In the genomic region with DNA sequence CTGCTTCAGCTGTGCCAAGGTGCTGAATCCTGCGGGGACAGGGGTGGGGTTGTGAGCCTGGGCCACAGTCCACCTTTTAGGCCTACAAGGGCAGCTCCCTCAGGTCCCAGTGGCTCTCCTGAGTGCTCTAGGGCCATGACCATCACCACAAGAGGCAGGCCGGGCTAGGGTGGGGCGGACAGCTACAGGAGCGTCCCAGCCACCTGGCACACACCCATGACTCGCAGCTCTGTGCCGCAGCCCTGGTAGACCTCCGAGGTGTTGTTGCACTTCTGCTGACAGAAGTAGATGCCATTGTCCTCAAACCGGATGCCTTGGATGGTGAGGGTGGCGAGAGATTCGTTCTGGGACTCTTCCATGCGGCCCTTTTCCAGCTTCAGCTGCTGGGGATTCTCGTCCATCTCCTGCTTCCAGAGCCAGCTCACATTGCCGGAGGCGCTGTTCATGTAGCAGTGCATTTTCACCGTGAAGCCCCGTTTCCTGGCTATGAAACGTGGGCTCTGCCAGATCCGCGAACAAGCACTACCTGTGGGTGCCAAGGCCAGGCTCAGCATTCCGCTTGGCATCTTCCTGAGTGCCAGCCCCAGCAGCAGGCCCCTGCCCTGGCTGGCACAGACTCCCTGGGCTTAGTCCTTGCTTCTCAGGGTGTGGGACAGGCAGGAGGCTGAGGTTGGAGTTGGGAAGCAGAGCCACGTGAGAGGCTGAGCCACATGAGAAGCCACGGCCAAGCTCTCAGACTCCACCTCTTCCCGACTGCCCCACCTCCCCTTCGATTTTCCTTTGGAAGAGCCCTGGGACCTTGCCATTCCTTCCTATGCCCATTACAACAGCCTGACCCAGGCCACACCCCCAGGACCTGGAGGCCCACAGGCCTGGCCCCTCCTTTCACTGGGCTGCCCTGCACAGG, we compare ENCODE assay signal across 15 cellular contexts. TPM values are rescaled to one million over a fixed set of nuclear protein-coding genes. Genes with fewer than 3 reads are reported as not detected.
A peak's percentile ranks its signal among the peaks of the same experiment; 100 is the strongest.
DNase-seq lines count a peak whose midpoint lies in the region; TF ChIP-seq lines count a peak whose summit lies in the region.
"Had no signal": no experiment of that assay in that cellular context is flagged by ENCODE, and none has a peak within 500 bp of the region (broad histone marks: within the 10 kb centered on the region; RNA-seq: fewer than 3 reads in every experiment).

No MANE protein-coding gene starts in this region.

- no peaks in the 10 kb centered on the region for H3K9me3 ChIP-seq in CD8-positive, alpha-beta memory T cell (ENCODE audit: low read length)
- H3K9me3 ChIP-seq in esophagus muscularis mucosa (no peaks in the 10 kb centered on the region), neural progenitor cell (ENCODE audit: low read depth) (no peaks in the 10 kb centered on the region)
- H3K9me3 ChIP-seq: Caco-2, thyroid gland had no signal

- TF ChIP-seq CTCF in esophagus muscularis mucosa (IDR thresholded peaks at IDR 0.05) (no peak), neural progenitor cell (IDR thresholded peaks at IDR 0.05) (no peak)

- H3K4me2 ChIP-seq in neural progenitor cell: no peak overlapping the region

- no peak for TF ChIP-seq POLR2A in esophagus muscularis mucosa (IDR thresholded peaks at IDR 0.05; ENCODE audit: low read depth)

- H3K79me2 ChIP-seq in neural progenitor cell (ENCODE audit: low read depth): no peaks in the 10 kb centered on the region

- H3K36me3 ChIP-seq in CD8-positive, alpha-beta memory T cell (ENCODE audit: insufficient read depth, low read length): no peaks in the 10 kb centered on the region
- peaks cover 0 to 13% (median 0%) of the 10 kb centered on the region in 4 donors for H3K36me3 ChIP-seq in esophagus muscularis mucosa
- H3K36me3 ChIP-seq in neural progenitor cell: no peaks in the 10 kb centered on the region
- H3K36me3 ChIP-seq: thyroid gland had no signal

- H3K27me3 Mint-ChIP-seq in CD8-positive, alpha-beta memory T cell: no peaks in the 10 kb centered on the region
- H3K27me3 Mint-ChIP-seq in IgD-negative memory B cell (no peaks in the 10 kb centered on the region), neural progenitor cell (ENCODE audit: insufficient read depth, low read depth) (peaks cover 5% of the 10 kb centered on the region)

- H3K36me3 Mint-ChIP-seq in CD8-positive, alpha-beta memory T cell: peaks cover 0 to 10% (median 0%) of the 10 kb centered on the region in 3 donors
- H3K36me3 Mint-ChIP-seq in IgD-negative memory B cell: peaks cover 13% of the 10 kb centered on the region
- no peaks in the 10 kb centered on the region for H3K36me3 Mint-ChIP-seq in neural progenitor cell

- peak in 1 of 5 donors; percentile 39 for DNase-seq in CD8-positive, alpha-beta memory T cell
- no peak for DNase-seq in esophagus muscularis mucosa (ENCODE audit: extremely low spot score)
- DNase-seq in neural progenitor cell (ENCODE audit: low spot score): no peak
- DNase-seq in SIG-M5 treated with dmso at 0.1 percent for 504 hours (lab: John Stamatoyannopoulos, UW; ENCODE audit: unreplicated experiment): no peak
- DNase-seq in H4 (ENCODE audit: low spot score): no peak
- DNase-seq in COLO829 (ENCODE audit: low spot score): no peak
- DNase-seq in NCI-H128 (lab: John Stamatoyannopoulos, UW; ENCODE audit: unreplicated experiment): no peak
- DNase-seq: activated naive CD4-positive, alpha-beta T cell treated with Interleukin-2 at 50 U/mL for 16 hours; Caco-2; dermis blood vessel endothelial cell; NCI-H524 treated with DMSO at 0.1 percent for 48 hours; thyroid gland had no signal

- H3F3A ChIP-seq in neural progenitor cell (ENCODE audit: low read depth): peaks cover 5% of the 10 kb centered on the region

- WGBS in esophagus muscularis mucosa: 84% methylated on average over 14 of the region's 24 CpGs

- TF ChIP-seq EP300 in esophagus muscularis mucosa (IDR thresholded peaks at IDR 0.05): no peak

- peaks cover 20 to 30% (median 23%) of the 10 kb centered on the region in 3 donors for H3K4me1 Mint-ChIP-seq in CD8-positive, alpha-beta memory T cell
- H3K4me1 Mint-ChIP-seq in IgD-negative memory B cell (peaks cover 27 to 50% (median 43%) of the 10 kb centered on the region in 3 donors), neural progenitor cell (peaks cover 6% of the 10 kb centered on the region)
- H3K4me1 Mint-ChIP-seq: nephron had no signal

- CTCF ChIA-PET in CD8-positive, alpha-beta memory T cell (lab: Charles Lee): interaction anchor here (0.9 to 5.2 kb wide), 7 partner anchors 11 to 99 kb away, joined by 3 to 27 read pairs (median 11); partner anchors contain the start of gene GH1

- H3K27ac Mint-ChIP-seq in CD8-positive, alpha-beta memory T cell: peak overlapping the region in 7 of 8 donors; percentile 38 to 96 (median 87)
- H3K27ac Mint-ChIP-seq in IgD-negative memory B cell (peak overlapping the region; percentile 82 to 97 (median 93)), neural progenitor cell (no peak overlapping the region)
- H3K27ac Mint-ChIP-seq: nephron had no signal

- no peaks in the 10 kb centered on the region for H3K9me3 Mint-ChIP-seq in CD8-positive, alpha-beta memory T cell
- H3K9me3 Mint-ChIP-seq in IgD-negative memory B cell (no peaks in the 10 kb centered on the region), neural progenitor cell (no peaks in the 10 kb centered on the region)
- H3K9me3 Mint-ChIP-seq: nephron had no signal

- intact Hi-C loops in esophagus muscularis mucosa (cut with DNase I): no loop called here

- no peak overlapping the region for H3K4me3 ChIP-seq in CD8-positive, alpha-beta memory T cell (ENCODE audit: low read length)
- H3K4me3 ChIP-seq in esophagus muscularis mucosa (peak overlapping the region in 1 of 4 donors; percentile 16), neural progenitor cell (no peak overlapping the region)
- H3K4me3 ChIP-seq: thyroid gland had no signal

- H3K4me3 Mint-ChIP-seq in CD8-positive, alpha-beta memory T cell: peak overlapping the region in 6 of 7 donors; percentile 5 to 93 (median 86)
- peak overlapping the region; percentile 88 to 99 (median 98) for H3K4me3 Mint-ChIP-seq in IgD-negative memory B cell
- no peak overlapping the region for H3K4me3 Mint-ChIP-seq in neural progenitor cell
- H3K4me3 Mint-ChIP-seq: nephron had no signal

- no peaks in the 10 kb centered on the region for H3K27me3 ChIP-seq in CD8-positive, alpha-beta memory T cell (ENCODE audit: insufficient read depth, low read length, poor library complexity, severe bottlenecking)
- H3K27me3 ChIP-seq in esophagus muscularis mucosa (no peaks in the 10 kb centered on the region), neural progenitor cell (no peaks in the 10 kb centered on the region)
- H3K27me3 ChIP-seq: thyroid gland had no signal

- peaks cover 24% of the 10 kb centered on the region for H3K4me1 ChIP-seq in CD8-positive, alpha-beta memory T cell (ENCODE audit: insufficient read depth, low read length)
- H3K4me1 ChIP-seq in esophagus muscularis mucosa: peaks cover 5 to 20% (median 16%) of the 10 kb centered on the region in 4 donors
- H3K4me1 ChIP-seq in neural progenitor cell: no peaks in the 10 kb centered on the region
- H3K4me1 ChIP-seq: Caco-2 had no signal

- POLR2A ChIA-PET in CD8-positive, alpha-beta memory T cell (lab: Charles Lee): no interaction called here

- H2AFZ ChIP-seq in neural progenitor cell (replicated peaks): peak overlapping the region; percentile 57

- no peak overlapping the region for H3K27ac ChIP-seq in CD8-positive, alpha-beta memory T cell (ENCODE audit: low read depth, low read length)
- H3K27ac ChIP-seq in esophagus muscularis mucosa (replicated peaks in 1 of 4): peak overlapping the region in 3 of 4 donors; percentile 3 to 64 (median 40)
- no peak overlapping the region for H3K27ac ChIP-seq in neural progenitor cell

- H3K9ac ChIP-seq in neural progenitor cell: no peak overlapping the region

- no peaks in the 10 kb centered on the region for H4K20me1 ChIP-seq in neural progenitor cell (ENCODE audit: low read depth)

RNA-seq across cellular contexts. Expression of gene CD79B, which starts 2.0 kb away (rescaled TPM):
- 10 to 100 TPM; 18.1 to 22.2 TPM for total RNA-seq in CD8-positive, alpha-beta memory T cell
- 36.9 TPM for polyA plus RNA-seq in CD8-positive, alpha-beta memory T cell
- 1,452 TPM for polyA plus RNA-seq in IgD-negative memory B cell
- total RNA-seq in esophagus muscularis mucosa (1 to 10 TPM; 2.1 to 6.1 (median 5.8) TPM), neural progenitor cell (ENCODE audit: low replicate concordance) (1.6 TPM in 1 of 2 replicates, not detected in the other)
- total RNA-seq in H4 (2014; rRNA removed; shearing (Covaris generic)): 1.1 TPM in 1 of 2 replicates, not detected in the other
- total RNA-seq: Caco-2, LHCN-M2 had no signal

RNA-seq across cellular contexts. Expression of gene GH1, which starts 11.5 kb away (rescaled TPM):
- total RNA-seq in CD8-positive, alpha-beta memory T cell: not detected
- not detected for polyA plus RNA-seq in CD8-positive, alpha-beta memory T cell
- 2.0 TPM for polyA plus RNA-seq in IgD-negative memory B cell
- total RNA-seq in esophagus muscularis mucosa (not detected), neural progenitor cell (ENCODE audit: low replicate concordance) (not detected in 2 replicates)
- not detected in 2 replicates for total RNA-seq in H4 (2014; rRNA removed; shearing (Covaris generic))
- total RNA-seq: Caco-2, dermis blood vessel endothelial cell, LHCN-M2, thyroid gland had no signal

RNA-seq across cellular contexts. Expression of gene CSHL1, which starts 19.1 kb away (rescaled TPM):
- total RNA-seq in CD8-positive, alpha-beta memory T cell: not detected
- polyA plus RNA-seq in CD8-positive, alpha-beta memory T cell: not detected
- polyA plus RNA-seq in IgD-negative memory B cell: not detected
- not detected for total RNA-seq in esophagus muscularis mucosa
- not detected in 2 replicates for total RNA-seq in neural progenitor cell (ENCODE audit: low replicate concordance)
- total RNA-seq in H4 (2014; rRNA removed; shearing (Covaris generic)): not detected in 2 replicates
- total RNA-seq: Caco-2, dermis blood vessel endothelial cell, LHCN-M2, thyroid gland had no signal

RNA-seq across cellular contexts. Expression of gene CSH1, which starts 33.7 kb away (rescaled TPM):
- total RNA-seq in CD8-positive, alpha-beta memory T cell: not detected
- not detected for polyA plus RNA-seq in CD8-positive, alpha-beta memory T cell
- polyA plus RNA-seq in IgD-negative memory B cell: not detected
- total RNA-seq in esophagus muscularis mucosa (not detected), neural progenitor cell (ENCODE audit: low replicate concordance) (not detected in 2 replicates)
- total RNA-seq in H4 (2014; rRNA removed; shearing (Covaris generic)): not detected in 2 replicates
- total RNA-seq: Caco-2, dermis blood vessel endothelial cell, LHCN-M2, thyroid gland had no signal

RNA-seq across cellular contexts. Expression of gene SCN4A, which starts 42.6 kb away (rescaled TPM):
- total RNA-seq in CD8-positive, alpha-beta memory T cell: under 1 TPM; 0.04 TPM
- polyA plus RNA-seq in CD8-positive, alpha-beta memory T cell: not detected
- 0.10 TPM for polyA plus RNA-seq in IgD-negative memory B cell
- total RNA-seq in esophagus muscularis mucosa (under 1 TPM; under 0.01 to 0.71 (median 0.20) TPM), neural progenitor cell (ENCODE audit: low replicate concordance) (1.8 and 4.2 TPM in 2 replicates)
- total RNA-seq in H4 (2014; rRNA removed; shearing (Covaris generic)): 0.02 TPM in 2 replicates
- total RNA-seq: Caco-2 had no signal

Comparison
In these comparisons a context has a peak if more than half of its experiments do, and no peak if none do; other contexts are left out.
1. H3K27ac ChIP-seq: peak in esophagus muscularis mucosa (3 of 4); none in CD8-positive, alpha-beta memory T cell (single experiment) and neural progenitor cell (single experiment).